1 cellular context compared by ENCODE assay signal in the genomic region with DNA sequence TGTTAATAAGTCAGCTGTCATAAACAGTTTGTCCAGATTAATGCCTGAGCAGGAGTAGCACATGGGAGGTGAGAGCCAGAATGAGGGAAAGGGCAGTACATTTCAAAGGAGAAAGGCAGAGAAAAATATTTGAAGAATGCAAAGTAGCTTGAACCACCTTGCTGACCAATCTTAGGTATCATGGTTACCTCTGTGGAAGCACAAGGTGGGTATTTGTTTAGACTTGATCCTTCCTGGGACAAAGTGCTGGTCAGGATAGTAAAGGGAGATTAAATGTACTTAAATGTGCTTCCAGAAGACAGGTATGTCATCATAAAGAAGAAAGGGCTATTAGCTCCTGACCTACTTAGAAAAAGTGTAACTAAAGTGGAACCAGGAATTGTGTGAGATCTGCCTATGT.
TF ChIP-seq lines count a peak whose summit lies in the region.

No MANE protein-coding gene starts in this region.

TF ChIP-seq in GM23338, 12 proteins besides CTCF, POLR2A, EP300 and RAD21 (continued from another document):
- TF ChIP-seq, protein P1, sequence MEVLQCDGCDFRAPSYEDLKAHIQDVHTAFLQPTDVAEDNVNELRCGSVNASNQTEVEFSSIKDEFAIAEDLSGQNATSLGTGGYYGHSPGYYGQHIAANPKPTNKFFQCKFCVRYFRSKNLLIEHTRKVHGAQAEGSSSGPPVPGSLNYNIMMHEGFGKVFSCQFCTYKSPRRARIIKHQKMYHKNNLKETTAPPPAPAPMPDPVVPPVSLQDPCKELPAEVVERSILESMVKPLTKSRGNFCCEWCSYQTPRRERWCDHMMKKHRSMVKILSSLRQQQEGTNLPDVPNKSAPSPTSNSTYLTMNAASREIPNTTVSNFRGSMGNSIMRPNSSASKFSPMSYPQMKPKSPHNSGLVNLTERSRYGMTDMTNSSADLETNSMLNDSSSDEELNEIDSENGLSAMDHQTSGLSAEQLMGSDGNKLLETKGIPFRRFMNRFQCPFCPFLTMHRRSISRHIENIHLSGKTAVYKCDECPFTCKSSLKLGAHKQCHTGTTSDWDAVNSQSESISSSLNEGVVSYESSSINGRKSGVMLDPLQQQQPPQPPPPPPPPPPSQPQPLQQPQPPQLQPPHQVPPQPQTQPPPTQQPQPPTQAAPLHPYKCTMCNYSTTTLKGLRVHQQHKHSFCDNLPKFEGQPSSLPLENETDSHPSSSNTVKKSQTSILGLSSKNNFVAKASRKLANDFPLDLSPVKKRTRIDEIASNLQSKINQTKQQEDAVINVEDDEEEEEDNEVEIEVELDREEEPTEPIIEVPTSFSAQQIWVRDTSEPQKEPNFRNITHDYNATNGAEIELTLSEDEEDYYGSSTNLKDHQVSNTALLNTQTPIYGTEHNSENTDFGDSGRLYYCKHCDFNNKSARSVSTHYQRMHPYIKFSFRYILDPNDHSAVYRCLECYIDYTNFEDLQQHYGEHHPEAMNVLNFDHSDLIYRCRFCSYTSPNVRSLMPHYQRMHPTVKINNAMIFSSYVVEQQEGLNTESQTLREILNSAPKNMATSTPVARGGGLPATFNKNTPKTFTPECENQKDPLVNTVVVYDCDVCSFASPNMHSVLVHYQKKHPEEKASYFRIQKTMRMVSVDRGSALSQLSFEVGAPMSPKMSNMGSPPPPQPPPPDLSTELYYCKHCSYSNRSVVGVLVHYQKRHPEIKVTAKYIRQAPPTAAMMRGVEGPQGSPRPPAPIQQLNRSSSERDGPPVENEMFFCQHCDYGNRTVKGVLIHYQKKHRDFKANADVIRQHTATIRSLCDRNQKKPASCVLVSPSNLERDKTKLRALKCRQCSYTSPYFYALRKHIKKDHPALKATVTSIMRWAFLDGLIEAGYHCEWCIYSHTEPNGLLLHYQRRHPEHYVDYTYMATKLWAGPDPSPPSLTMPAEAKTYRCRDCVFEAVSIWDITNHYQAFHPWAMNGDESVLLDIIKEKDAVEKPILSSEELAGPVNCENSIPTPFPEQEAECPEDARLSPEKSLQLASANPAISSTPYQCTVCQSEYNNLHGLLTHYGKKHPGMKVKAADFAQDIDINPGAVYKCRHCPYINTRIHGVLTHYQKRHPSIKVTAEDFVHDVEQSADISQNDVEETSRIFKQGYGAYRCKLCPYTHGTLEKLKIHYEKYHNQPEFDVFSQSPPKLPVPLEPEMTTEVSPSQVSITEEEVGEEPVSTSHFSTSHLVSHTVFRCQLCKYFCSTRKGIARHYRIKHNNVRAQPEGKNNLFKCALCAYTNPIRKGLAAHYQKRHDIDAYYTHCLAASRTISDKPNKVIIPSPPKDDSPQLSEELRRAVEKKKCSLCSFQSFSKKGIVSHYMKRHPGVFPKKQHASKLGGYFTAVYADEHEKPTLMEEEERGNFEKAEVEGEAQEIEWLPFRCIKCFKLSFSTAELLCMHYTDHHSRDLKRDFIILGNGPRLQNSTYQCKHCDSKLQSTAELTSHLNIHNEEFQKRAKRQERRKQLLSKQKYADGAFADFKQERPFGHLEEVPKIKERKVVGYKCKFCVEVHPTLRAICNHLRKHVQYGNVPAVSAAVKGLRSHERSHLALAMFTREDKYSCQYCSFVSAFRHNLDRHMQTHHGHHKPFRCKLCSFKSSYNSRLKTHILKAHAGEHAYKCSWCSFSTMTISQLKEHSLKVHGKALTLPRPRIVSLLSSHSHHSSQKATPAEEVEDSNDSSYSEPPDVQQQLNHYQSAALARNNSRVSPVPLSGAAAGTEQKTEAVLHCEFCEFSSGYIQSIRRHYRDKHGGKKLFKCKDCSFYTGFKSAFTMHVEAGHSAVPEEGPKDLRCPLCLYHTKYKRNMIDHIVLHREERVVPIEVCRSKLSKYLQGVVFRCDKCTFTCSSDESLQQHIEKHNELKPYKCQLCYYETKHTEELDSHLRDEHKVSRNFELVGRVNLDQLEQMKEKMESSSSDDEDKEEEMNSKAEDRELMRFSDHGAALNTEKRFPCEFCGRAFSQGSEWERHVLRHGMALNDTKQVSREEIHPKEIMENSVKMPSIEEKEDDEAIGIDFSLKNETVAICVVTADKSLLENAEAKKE (CRISPR knock-in tag; IDR thresholded peaks at IDR 0.05), result no peak
- no peak for TF ChIP-seq EZH2phosphoT487 (IDR thresholded peaks at IDR 0.05; ENCODE audit: unreplicated experiment)
- no peak for TF ChIP-seq ZNF331 (CRISPR knock-in tag; IDR thresholded peaks at IDR 0.05; ENCODE audit: low read depth)
- TF ChIP-seq, protein P2, sequence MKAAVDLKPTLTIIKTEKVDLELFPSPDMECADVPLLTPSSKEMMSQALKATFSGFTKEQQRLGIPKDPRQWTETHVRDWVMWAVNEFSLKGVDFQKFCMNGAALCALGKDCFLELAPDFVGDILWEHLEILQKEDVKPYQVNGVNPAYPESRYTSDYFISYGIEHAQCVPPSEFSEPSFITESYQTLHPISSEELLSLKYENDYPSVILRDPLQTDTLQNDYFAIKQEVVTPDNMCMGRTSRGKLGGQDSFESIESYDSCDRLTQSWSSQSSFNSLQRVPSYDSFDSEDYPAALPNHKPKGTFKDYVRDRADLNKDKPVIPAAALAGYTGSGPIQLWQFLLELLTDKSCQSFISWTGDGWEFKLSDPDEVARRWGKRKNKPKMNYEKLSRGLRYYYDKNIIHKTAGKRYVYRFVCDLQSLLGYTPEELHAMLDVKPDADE (IDR thresholded peaks at IDR 0.05), result no peak
- TF ChIP-seq, protein P3, sequence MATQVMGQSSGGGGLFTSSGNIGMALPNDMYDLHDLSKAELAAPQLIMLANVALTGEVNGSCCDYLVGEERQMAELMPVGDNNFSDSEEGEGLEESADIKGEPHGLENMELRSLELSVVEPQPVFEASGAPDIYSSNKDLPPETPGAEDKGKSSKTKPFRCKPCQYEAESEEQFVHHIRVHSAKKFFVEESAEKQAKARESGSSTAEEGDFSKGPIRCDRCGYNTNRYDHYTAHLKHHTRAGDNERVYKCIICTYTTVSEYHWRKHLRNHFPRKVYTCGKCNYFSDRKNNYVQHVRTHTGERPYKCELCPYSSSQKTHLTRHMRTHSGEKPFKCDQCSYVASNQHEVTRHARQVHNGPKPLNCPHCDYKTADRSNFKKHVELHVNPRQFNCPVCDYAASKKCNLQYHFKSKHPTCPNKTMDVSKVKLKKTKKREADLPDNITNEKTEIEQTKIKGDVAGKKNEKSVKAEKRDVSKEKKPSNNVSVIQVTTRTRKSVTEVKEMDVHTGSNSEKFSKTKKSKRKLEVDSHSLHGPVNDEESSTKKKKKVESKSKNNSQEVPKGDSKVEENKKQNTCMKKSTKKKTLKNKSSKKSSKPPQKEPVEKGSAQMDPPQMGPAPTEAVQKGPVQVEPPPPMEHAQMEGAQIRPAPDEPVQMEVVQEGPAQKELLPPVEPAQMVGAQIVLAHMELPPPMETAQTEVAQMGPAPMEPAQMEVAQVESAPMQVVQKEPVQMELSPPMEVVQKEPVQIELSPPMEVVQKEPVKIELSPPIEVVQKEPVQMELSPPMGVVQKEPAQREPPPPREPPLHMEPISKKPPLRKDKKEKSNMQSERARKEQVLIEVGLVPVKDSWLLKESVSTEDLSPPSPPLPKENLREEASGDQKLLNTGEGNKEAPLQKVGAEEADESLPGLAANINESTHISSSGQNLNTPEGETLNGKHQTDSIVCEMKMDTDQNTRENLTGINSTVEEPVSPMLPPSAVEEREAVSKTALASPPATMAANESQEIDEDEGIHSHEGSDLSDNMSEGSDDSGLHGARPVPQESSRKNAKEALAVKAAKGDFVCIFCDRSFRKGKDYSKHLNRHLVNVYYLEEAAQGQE (IDR thresholded peaks at IDR 0.05; ENCODE audit: unreplicated experiment), result no peak
- no peak for TF ChIP-seq POLR2AphosphoS5 (IDR thresholded peaks at IDR 0.05; ENCODE audit: low read depth)
